27 cellular contexts compared by ENCODE assay signal in genomic region chr2:172273910-172274571, GRCh38.
DNase-seq lines count a peak whose midpoint lies in the region; ATAC-seq and TF ChIP-seq lines count a peak whose summit lies in the region.
"Had no signal": no experiment of that assay in that cellular context is flagged by ENCODE, and none has a peak within 500 bp of the region (broad histone marks: within the 10 kb centered on the region; RNA-seq: fewer than 3 reads in every experiment).

No MANE protein-coding gene starts in this region.

- H3K27me3 Mint-ChIP-seq in naive thymus-derived CD8-positive, alpha-beta T cell, result peaks cover 0 to 3% (median 0%) of the 10 kb centered on the region in 5 donors
- H3K27me3 Mint-ChIP-seq: activated naive CD8-positive, alpha-beta T cell had no signal

- H3K4me1 ChIP-seq in HEK293 (ENCODE audit: control insufficient read depth, insufficient read depth, low read length) (no peaks in the 10 kb centered on the region), foreskin keratinocyte (peaks cover 5% of the 10 kb centered on the region)
- H3K4me1 ChIP-seq: lower lobe of right lung, sigmoid colon, vagina had no signal

- peaks cover 0 to 13% (median 6%) of the 10 kb centered on the region in 3 donors for H3K36me3 Mint-ChIP-seq in naive thymus-derived CD8-positive, alpha-beta T cell
- H3K36me3 Mint-ChIP-seq: CD4-positive, CD25-positive, alpha-beta regulatory T cell had no signal

- H3K9me3 ChIP-seq in HEK293 (ENCODE audit: control insufficient read depth, insufficient read depth, low read depth, low read length), result no peaks in the 10 kb centered on the region
- H3K9me3 ChIP-seq: lower lobe of right lung, sigmoid colon, SJSA1, thoracic aorta, vagina had no signal

- H3K27me3 ChIP-seq in foreskin keratinocyte, result no peaks in the 10 kb centered on the region
- H3K27me3 ChIP-seq: sigmoid colon, SJSA1, vagina had no signal

- H3K4me3 Mint-ChIP-seq in naive thymus-derived CD8-positive, alpha-beta T cell, result peak overlapping the region in 1 of 10 donors; percentile 8
- H3K4me3 Mint-ChIP-seq: activated CD8-positive, alpha-beta T cell treated with anti-CD3 and anti-CD28 coated beads, Interleukin-2, amount 10 ng/mL, durations not matched to agents 7 days and 5 days; activated naive CD8-positive, alpha-beta T cell; CD4-positive, CD25-positive, alpha-beta regulatory T cell; T-cell had no signal

- CTCF ChIA-PET in HEK293 (lab: Yijun Ruan, JAX), result no interaction called here

- H3K27ac Mint-ChIP-seq in naive thymus-derived CD8-positive, alpha-beta T cell, result peak overlapping the region in 3 of 10 donors; percentile 32 to 68 (median 40)
- H3K27ac Mint-ChIP-seq: activated CD8-positive, alpha-beta T cell treated with anti-CD3 and anti-CD28 coated beads, Interleukin-2, amount 10 ng/mL, durations not matched to agents 7 days and 5 days; activated naive CD8-positive, alpha-beta T cell; activated T-helper 2 cell treated with anti-CD3 and anti-CD28 coated beads, Interferon-gamma antibody, Interleukin-2, Interleukin-4, amounts not matched to agents 10 μg/mL and 5 μg/mL and 100 μg/mL, durations not matched to agents 14 hours and 24 hours and 36 hours; CD4-positive, CD25-positive, alpha-beta regulatory T cell; T-cell had no signal

- peak; percentile 37 to 70 for ATAC-seq in naive thymus-derived CD8-positive, alpha-beta T cell
- ATAC-seq in foreskin keratinocyte (no peak), GM21381 (IDR thresholded peaks at IDR 0.05; ENCODE audit: unreplicated experiment) (no peak)
- ATAC-seq: activated CD8-positive, alpha-beta T cell treated with anti-CD3 and anti-CD28 coated beads, Interleukin-2, amount 10 ng/mL, durations not matched to agents 7 days and 5 days; lower lobe of right lung had no signal

- H3K4me1 Mint-ChIP-seq in naive thymus-derived CD8-positive, alpha-beta T cell, result peaks cover 17 to 38% (median 31%) of the 10 kb centered on the region in 4 donors

- H3K27ac ChIP-seq in HEK293 (ENCODE audit: extremely low read depth, low read depth, low read length), result no peak overlapping the region
- no peak overlapping the region for H3K27ac ChIP-seq in foreskin keratinocyte
- H3K27ac ChIP-seq: 22Rv1, lower lobe of right lung, sigmoid colon, SJSA1, thoracic aorta, vagina had no signal

- no peak for TF ChIP-seq CTCF in HEK293 (tag by site-specific recombination; IDR thresholded peaks at IDR 0.05)
- no peak for TF ChIP-seq CTCF in foreskin keratinocyte (conservative IDR thresholded peaks at IDR 0.05)

- no peaks in the 10 kb centered on the region for H3K36me3 ChIP-seq in HEK293 (ENCODE audit: control insufficient read depth in 2 of 2, insufficient read depth in 1 of 2, low read length in 2 of 2)
- H3K36me3 ChIP-seq: lower lobe of right lung, sigmoid colon, SJSA1, thoracic aorta, vagina had no signal

- H3K9me3 Mint-ChIP-seq in naive thymus-derived CD8-positive, alpha-beta T cell, result peaks cover 0 to 12% (median 0%) of the 10 kb centered on the region in 9 donors

- no peak overlapping the region for H3K4me3 ChIP-seq in HEK293 (ENCODE audit: low read depth, low read length)
- H3K4me3 ChIP-seq: lower lobe of right lung, sigmoid colon, SJSA1, thoracic aorta, vagina had no signal

- POLR2A ChIA-PET in HEK293 (lab: Yijun Ruan, JAX), result interaction anchor here (0.7 kb wide), 1 partner anchor 153 kb away, joined by 3 read pairs; the partner anchor contains the start of gene ITGA6
- POLR2A ChIA-PET in naive thymus-derived CD8-positive, alpha-beta T cell (lab: Charles Lee), result no interaction called here

- DNase-seq in DMS 273 (lab: John Stamatoyannopoulos, UW; ENCODE audit: unreplicated experiment) (peak; percentile 24), DMS 273 treated with DMSO at 0.1 percent for 48 hours (lab: John Stamatoyannopoulos, UW) (no peak), NCI-H748 (lab: John Stamatoyannopoulos, UW; ENCODE audit: unreplicated experiment) (peak; percentile 98), NCI-H1105 treated with DMSO at 0.1 percent for 48 hours (lab: John Stamatoyannopoulos, UW) (no peak), foreskin keratinocyte (no peak)
- peak in 1 of 10 donors; percentile 6 for DNase-seq in naive thymus-derived CD8-positive, alpha-beta T cell
- DNase-seq: activated CD4-positive, alpha-beta T cell treated with anti-CD3 and anti-CD28 coated beads for 1 hour; activated CD8-positive, alpha-beta T cell treated with anti-CD3 and anti-CD28 coated beads, Interleukin-2, amount 10 ng/mL, durations not matched to agents 7 days and 5 days; anterior cingulate cortex; DMS53; H7; kidney; lower lobe of right lung; NCI-H526 treated with DMSO at 0.1 percent for 48 hours; sigmoid colon; stimulated activated CD4-positive, alpha-beta T cell treated with anti-CD3 and anti-CD28 coated beads, Interleukin-15, amount 100 ng/mL, for 24 hours; stimulated activated naive CD4-positive, alpha-beta T cell treated with Interleukin-2 at 50 U/mL for 16 hours; T-cell had no signal

TF ChIP-seq in HEK293, 187 proteins besides CTCF, POLR2A, EP300 and RAD21:
- no peak for TF ChIP-seq ZNF311 (tag by site-specific recombination; IDR thresholded peaks at IDR 0.05; ENCODE audit: borderline replicate concordance)
- TF ChIP-seq ZFP41 (tag by site-specific recombination; IDR thresholded peaks at IDR 0.05; ENCODE audit: borderline replicate concordance), result no peak
- TF ChIP-seq ZNF555 (tag by site-specific recombination; conservative IDR thresholded peaks at IDR 0.05), result no peak
- TF ChIP-seq ZFHX2 (tag by site-specific recombination; conservative IDR thresholded peaks at IDR 0.05), result peak; percentile 17; the same call in 1 of the 2 replicates
- peak; percentile 59 for TF ChIP-seq EGR2 (tag by site-specific recombination; IDR thresholded peaks at IDR 0.05; ENCODE audit: low read depth)
- no peak for TF ChIP-seq ZNF394 (tag by site-specific recombination; IDR thresholded peaks at IDR 0.05; ENCODE audit: borderline replicate concordance)
- TF ChIP-seq PRDM1 (tag by site-specific recombination; IDR thresholded peaks at IDR 0.05), result no peak
- TF ChIP-seq GLIS2 (tag by site-specific recombination; IDR thresholded peaks at IDR 0.05), result no peak
- TF ChIP-seq, protein P1, sequence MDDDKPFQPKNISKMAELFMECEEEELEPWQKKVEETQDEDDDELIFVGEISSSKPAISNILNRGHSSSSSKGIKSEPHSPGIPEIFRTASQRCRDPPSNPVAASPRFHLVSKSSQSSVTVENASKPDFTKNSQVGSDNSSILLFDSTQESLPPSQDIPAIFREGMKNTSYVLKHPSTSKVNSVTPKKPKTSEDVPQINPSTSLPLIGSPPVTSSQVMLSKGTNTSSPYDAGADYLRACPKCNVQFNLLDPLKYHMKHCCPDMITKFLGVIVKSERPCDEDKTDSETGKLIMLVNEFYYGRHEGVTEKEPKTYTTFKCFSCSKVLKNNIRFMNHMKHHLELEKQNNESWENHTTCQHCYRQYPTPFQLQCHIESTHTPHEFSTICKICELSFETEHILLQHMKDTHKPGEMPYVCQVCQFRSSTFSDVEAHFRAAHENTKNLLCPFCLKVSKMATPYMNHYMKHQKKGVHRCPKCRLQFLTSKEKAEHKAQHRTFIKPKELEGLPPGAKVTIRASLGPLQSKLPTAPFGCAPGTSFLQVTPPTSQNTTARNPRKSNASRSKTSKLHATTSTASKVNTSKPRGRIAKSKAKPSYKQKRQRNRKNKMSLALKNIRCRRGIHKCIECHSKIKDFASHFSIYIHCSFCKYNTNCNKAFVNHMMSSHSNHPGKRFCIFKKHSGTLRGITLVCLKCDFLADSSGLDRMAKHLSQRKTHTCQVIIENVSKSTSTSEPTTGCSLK (tag by site-specific recombination; IDR thresholded peaks at IDR 0.05), result no peak
- no peak for TF ChIP-seq PRDM10 (tag by site-specific recombination; IDR thresholded peaks at IDR 0.05)
- no peak for TF ChIP-seq ZNF132 (tag by site-specific recombination; IDR thresholded peaks at IDR 0.05; ENCODE audit: borderline replicate concordance)
- TF ChIP-seq ZNF747 (tag by site-specific recombination; IDR thresholded peaks at IDR 0.05), result no peak

Comparison
In these comparisons a context has a peak if more than half of its experiments do, and no peak if none do; other contexts are left out.
1. DNase-seq: peak in DMS 273 (single experiment) and NCI-H748 (single experiment); none in DMS 273 treated with DMSO at 0.1 percent for 48 hours (single experiment), NCI-H1105 treated with DMSO at 0.1 percent for 48 hours (single experiment) and foreskin keratinocyte (0 of 2).
2. ATAC-seq: peak in naive thymus-derived CD8-positive, alpha-beta T cell (2 of 2); none in foreskin keratinocyte (single experiment) and GM21381 (single experiment).